26 cellular contexts compared by ENCODE assay signal in the genomic region with DNA sequence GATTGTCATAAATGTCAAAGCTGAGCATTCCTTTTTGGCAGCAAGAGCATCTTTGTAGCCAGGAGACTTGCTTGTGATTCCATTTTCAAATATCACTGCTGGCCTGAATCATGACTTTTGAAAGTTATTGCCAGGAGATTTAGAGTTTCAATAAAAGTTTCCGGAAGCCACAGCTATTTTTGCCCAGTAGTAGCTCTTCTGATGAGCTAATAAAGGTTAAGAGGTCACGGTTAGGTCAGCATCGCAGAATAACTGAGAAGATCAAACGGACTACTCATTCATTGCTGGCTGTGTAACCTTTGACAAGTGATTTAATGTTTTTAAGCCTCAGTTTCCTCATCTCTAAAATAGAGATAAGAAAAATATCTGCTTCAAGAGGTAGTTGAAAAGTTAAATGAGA.
DNase-seq lines count a peak whose midpoint lies in the region; ATAC-seq lines count a peak whose summit lies in the region.
"Had no signal": no experiment of that assay in that cellular context is flagged by ENCODE, and none has a peak within 500 bp of the region (broad histone marks: within the 10 kb centered on the region; RNA-seq: fewer than 3 reads in every experiment).

No MANE protein-coding gene starts in this region.

- peak; percentile 58 for ATAC-seq in HG03175 (IDR thresholded peaks at IDR 0.05; ENCODE audit: unreplicated experiment)
- no peak for ATAC-seq in activated CD4-positive, alpha-beta T cell treated with anti-CD3 and anti-CD28 coated beads for 36 hours
- no peak for ATAC-seq in activated naive CD4-positive, alpha-beta T cell treated with anti-CD3 and anti-CD28 coated beads, Interleukin-2, amount 50 U/mL, for 72 hours
- ATAC-seq in left cardiac atrium = no peak
- ATAC-seq: activated CD8-positive, alpha-beta memory T cell treated with anti-CD3 and anti-CD28 coated beads, Interleukin-2, amount 10 ng/mL, durations not matched to agents 7 days and 5 days; heart left ventricle; pancreas; stimulated activated naive CD8-positive, alpha-beta T cell treated with anti-CD3 and anti-CD28 coated beads, Interleukin-15, amount 100 ng/mL, for 72 hours had no signal

- peaks cover 16% of the 10 kb centered on the region for H3K4me1 Mint-ChIP-seq in activated CD4-positive, alpha-beta T cell treated with anti-CD3 and anti-CD28 coated beads for 36 hours

- H3K27ac Mint-ChIP-seq in activated CD4-positive, alpha-beta T cell treated with anti-CD3 and anti-CD28 coated beads for 36 hours = no peak overlapping the region
- H3K27ac Mint-ChIP-seq in activated naive CD4-positive, alpha-beta T cell treated with anti-CD3 and anti-CD28 coated beads, Interleukin-2, amount 50 U/mL, for 72 hours = no peak overlapping the region
- H3K27ac Mint-ChIP-seq: activated CD8-positive, alpha-beta memory T cell treated with anti-CD3 and anti-CD28 coated beads, Interleukin-2, amount 10 ng/mL, durations not matched to agents 7 days and 5 days; CD4-positive, alpha-beta memory T cell; H9 had no signal

- POLR2A ChIA-PET in activated CD4-positive, alpha-beta T cell treated with anti-CD3 and anti-CD28 coated beads for 36 hours (lab: Charles Lee) = no interaction called here

- DNase-seq in EL (peak; percentile 45), RPMI8226 (peak; percentile 69), hepatic stellate cell (ENCODE audit: low spot score) (peak; percentile 21), SK-N-DZ (ENCODE audit: low spot score) (no peak), left cardiac atrium (no peak)
- DNase-seq in activated CD4-positive, alpha-beta T cell treated with anti-CD3 and anti-CD28 coated beads for 36 hours = no peak
- DNase-seq in activated naive CD4-positive, alpha-beta T cell treated with anti-CD3 and anti-CD28 coated beads, Interleukin-2, amount 50 U/mL, for 72 hours (ENCODE audit: low spot score in 2 of 2) = no peak
- DNase-seq: activated CD8-positive, alpha-beta memory T cell treated with anti-CD3 and anti-CD28 coated beads, Interleukin-2, amount 10 ng/mL, durations not matched to agents 7 days and 5 days; activated naive CD4-positive, alpha-beta T cell; activated T-cell treated with anti-CD3 and anti-CD28 coated beads, Interleukin-2, amount 50 U/mL, for 48 hours; CD4-positive, alpha-beta memory T cell; H9; heart left ventricle; Karpas-422; NCI-H1105; NCI-H2029 treated with DMSO at 0.1 percent for 48 hours; NCI-H69; pancreas; retina; small intestine; stimulated activated CD8-positive, alpha-beta memory T cell treated with anti-CD3 and anti-CD28 coated beads, Interleukin-4, amount 100 ng/mL, for 48 hours; stimulated activated naive CD8-positive, alpha-beta T cell treated with anti-CD3 and anti-CD28 coated beads, Interleukin-15, amount 100 ng/mL, for 72 hours; T1000; thyroid gland; WERI-Rb-1 had no signal

- CTCF ChIA-PET in activated CD4-positive, alpha-beta T cell treated with anti-CD3 and anti-CD28 coated beads for 36 hours (lab: Charles Lee) = interaction anchor here (1.5 to 1.6 kb wide), 2 partner anchors 10 to 271 kb away, joined by 3 to 4 read pairs; no protein-coding TSS in a partner anchor

- intact Hi-C loops in activated CD4-positive, alpha-beta T cell treated with anti-CD3 and anti-CD28 coated beads for 36 hours (cut with DNase I, micrococcal nuclease) = no loop called here
- intact Hi-C loops in left cardiac atrium (cut with DNase I) = no loop called here

- no peaks in the 10 kb centered on the region for H3K9me3 Mint-ChIP-seq in activated CD4-positive, alpha-beta T cell treated with anti-CD3 and anti-CD28 coated beads for 36 hours (ENCODE audit: low read depth)
- H3K9me3 Mint-ChIP-seq in activated naive CD4-positive, alpha-beta T cell treated with anti-CD3 and anti-CD28 coated beads, Interleukin-2, amount 50 U/mL, for 72 hours = peaks cover 0 to 7% of the 10 kb centered on the region in 2 donors
- H3K9me3 Mint-ChIP-seq: CD4-positive, alpha-beta memory T cell; H9; stimulated activated naive CD8-positive, alpha-beta T cell treated with anti-CD3 and anti-CD28 coated beads, Interleukin-15, amount 100 ng/mL, for 72 hours had no signal

- H3K4me3 Mint-ChIP-seq in activated CD4-positive, alpha-beta T cell treated with anti-CD3 and anti-CD28 coated beads for 36 hours = no peak overlapping the region
- H3K4me3 Mint-ChIP-seq: activated CD8-positive, alpha-beta memory T cell treated with anti-CD3 and anti-CD28 coated beads, Interleukin-2, amount 10 ng/mL, durations not matched to agents 7 days and 5 days; CD4-positive, alpha-beta memory T cell; H9; stimulated activated naive CD8-positive, alpha-beta T cell treated with anti-CD3 and anti-CD28 coated beads, Interleukin-15, amount 100 ng/mL, for 72 hours had no signal

- H3K36me3 Mint-ChIP-seq in activated CD4-positive, alpha-beta T cell treated with anti-CD3 and anti-CD28 coated beads for 36 hours (ENCODE audit: low read depth) = no peaks in the 10 kb centered on the region
- H3K36me3 Mint-ChIP-seq in activated naive CD4-positive, alpha-beta T cell treated with anti-CD3 and anti-CD28 coated beads, Interleukin-2, amount 50 U/mL, for 72 hours = no peaks in the 10 kb centered on the region
- H3K36me3 Mint-ChIP-seq: activated CD8-positive, alpha-beta memory T cell treated with anti-CD3 and anti-CD28 coated beads, Interleukin-2, amount 10 ng/mL, durations not matched to agents 7 days and 5 days; CD4-positive, alpha-beta memory T cell had no signal

- peaks cover 6% of the 10 kb centered on the region for H3K27me3 Mint-ChIP-seq in activated CD4-positive, alpha-beta T cell treated with anti-CD3 and anti-CD28 coated beads for 36 hours

Comparison
In these comparisons a context has a peak if more than half of its experiments do, and no peak if none do; other contexts are left out.
1. DNase-seq: peak in EL (single experiment), RPMI8226 (single experiment) and hepatic stellate cell (single experiment); none in activated CD4-positive, alpha-beta T cell treated with anti-CD3 and anti-CD28 coated beads for 36 hours (single experiment), activated naive CD4-positive, alpha-beta T cell treated with anti-CD3 and anti-CD28 coated beads, Interleukin-2, amount 50 U/mL, for 72 hours (0 of 2), SK-N-DZ (single experiment) and left cardiac atrium (single experiment).